ENCODE assay signal across 14 cellular contexts in genomic region chr17:17789828-17790672, GRCh38. TPM values are rescaled to one million over a fixed set of nuclear protein-coding genes. Genes with fewer than 3 reads are reported as not detected.
DNase-seq lines count a peak whose midpoint lies in the region; ATAC-seq, FAIRE-seq and TF ChIP-seq lines count a peak whose summit lies in the region.
"Had no signal": no experiment of that assay in that cellular context is flagged by ENCODE, and none has a peak within 500 bp of the region (broad histone marks: within the 10 kb centered on the region; RNA-seq: fewer than 3 reads in every experiment).

No MANE protein-coding gene starts in this region.

- no peak for TF ChIP-seq EP300 in K562 (IDR thresholded peaks at IDR 0.05; ENCODE audit: low read length)

- H3K27me3 ChIP-seq in A673 (replicated peaks; ENCODE audit: insufficient read depth, low read depth, low read length, poor library complexity) (no peaks in the 10 kb centered on the region), DND-41 (ENCODE audit: insufficient read depth, low read length, poor library complexity) (no peaks in the 10 kb centered on the region), K562 (ENCODE audit: control insufficient read depth in 2 of 2, insufficient read depth in 2 of 2, low read length in 2 of 2) (no peaks in the 10 kb centered on the region)

- CTCF ChIA-PET in A673 (lab: Charles Lee) = no interaction called here
- CTCF ChIA-PET in K562 (lab: Yijun Ruan, JAX; ENCODE audit: low intra/inter-chr PET ratio) = no interaction called here

- no peak overlapping the region for H3K4me2 ChIP-seq in DND-41 (ENCODE audit: insufficient read depth, low read length)
- H3K4me2 ChIP-seq in K562 (ENCODE audit: insufficient read depth, low read length) = no peak overlapping the region

- no peak for TF ChIP-seq RAD21 in K562 (CRISPR knock-in tag; conservative IDR thresholded peaks at IDR 0.05 in 1 of 2, IDR thresholded peaks at IDR 0.05 in 1 of 2)

- H3K79me2 ChIP-seq in DND-41 (ENCODE audit: insufficient read depth, low read length) (peaks cover 83% of the 10 kb centered on the region), K562 (ENCODE audit: control insufficient read depth, insufficient read depth, low read length) (peaks cover 2% of the 10 kb centered on the region; the same call in 1 of the 3 replicates)

- H3K9ac ChIP-seq in DND-41 (ENCODE audit: low read depth, low read length) (no peak overlapping the region), K562 (ENCODE audit: insufficient read depth in 1 of 2, low read depth in 2 of 2, low read length in 2 of 2) (peak overlapping the region in 1 of 2 experiments; percentile 52; a peak in 1 of 4 replicates)

- peaks cover 97% of the 10 kb centered on the region for H4K20me1 ChIP-seq in DND-41 (ENCODE audit: insufficient read depth, low read length)
- H4K20me1 ChIP-seq in K562 (replicated peaks; ENCODE audit: control insufficient read depth, insufficient read depth, low read length) = no peaks in the 10 kb centered on the region

- H3K4me1 Mint-ChIP-seq in nephron progenitor cell = peaks cover 89% of the 10 kb centered on the region

- H3K4me1 ChIP-seq in A673 (ENCODE audit: insufficient read depth, low read length, poor library complexity, severe bottlenecking) = peaks cover 84% of the 10 kb centered on the region
- no peaks in the 10 kb centered on the region for H3K4me1 ChIP-seq in DND-41 (ENCODE audit: insufficient read depth, low read length)
- peaks cover 0 to 76% of the 10 kb centered on the region in 2 experiments; a peak in 4 of 5 replicates for H3K4me1 ChIP-seq in K562 (replicated peaks in 1 of 2; ENCODE audit: control insufficient read depth in 2 of 2, insufficient read depth in 2 of 2, low read length in 2 of 2)

- no peaks in the 10 kb centered on the region for H3K9me1 ChIP-seq in K562 (ENCODE audit: control insufficient read depth, insufficient read depth, low read length)

- WGBS in K562 (ENCODE audit: insufficient coverage, low coverage, missing lambda C conversion rate) = 60% methylated on average over 10 of the region's 13 CpGs

- H3K9me3 ChIP-seq in A673 (ENCODE audit: low read depth, low read length, poor library complexity, severe bottlenecking) = no peaks in the 10 kb centered on the region
- no peaks in the 10 kb centered on the region for H3K9me3 ChIP-seq in DND-41 (ENCODE audit: insufficient read depth, low read length, severe bottlenecking)
- H3K9me3 ChIP-seq in K562 (replicated peaks; ENCODE audit: control insufficient read depth, insufficient read depth, low read depth, low read length) = no peaks in the 10 kb centered on the region

- no peak for ATAC-seq in DND-41 (ENCODE audit: insufficient read depth, low read depth)
- ATAC-seq in K562 = no peak
- ATAC-seq: left lobe of liver had no signal

- peak overlapping the region; percentile 53 for H3K4me3 Mint-ChIP-seq in nephron progenitor cell
- H3K4me3 Mint-ChIP-seq: B cell; T-helper 1 cell treated with Interleukin-12 subunit alpha and Interleukin-12 subunit beta and Interleukin-4 antibody, amounts not matched to agents 30 μg/mL and 1 μg/mL, for 36 hours had no signal

- H3K27ac ChIP-seq in A673 (ENCODE audit: low read depth, low read length, poor library complexity, severe bottlenecking) (peak overlapping the region; percentile 63), DND-41 (ENCODE audit: low read length) (0 out of 2 replicates have a peak overlapping the region, but pooled peaks have one; percentile 26), K562 (ENCODE audit: extremely low read depth, low read depth, low read length) (no peak overlapping the region)

- intact Hi-C loops in A673 (cut with micrococcal nuclease; ENCODE audit: unreplicated experiment) (loop anchor here (5.0 kb wide), 2 partner anchors 93 to 108 kb away; partner anchors contain the start of gene RAI1), K562 (cut with micrococcal nuclease) (loop anchor here (10.0 kb wide), 1 partner anchor 105 kb away; the partner anchor contains the start of gene RAI1), head of caudate nucleus (cut with DNase I) (loop anchor here (10.0 kb wide), 1 partner anchor 105 kb away; the partner anchor contains the start of gene RAI1)

- in situ Hi-C loops in K562 (cut with MboI) = no loop called here

- H3K4me3 ChIP-seq in A673 (ENCODE audit: low read depth, low read length, poor library complexity, severe bottlenecking) (peak overlapping the region; percentile 17), DND-41 (ENCODE audit: low read depth in 1 of 2, low read length in 2 of 2) (no peak overlapping the region), K562 (no peak overlapping the region)

- H3K36me3 Mint-ChIP-seq in nephron progenitor cell (ENCODE audit: low read depth) = peaks cover 9% of the 10 kb centered on the region

- no peak for TF ChIP-seq POLR2A in K562 (conservative IDR thresholded peaks at IDR 0.05)

- FAIRE-seq in K562 (lab: Jason Lieb, UNC) = no peak

- peak; percentile 87 for DNase-seq in A673 (ENCODE audit: low spot score)
- DNase-seq in DND-41 = no peak
- no peak for DNase-seq in K562 (ENCODE audit: extremely low read depth in 1 of 4, low spot score in 3 of 4)
- no peak for DNase-seq in nephron progenitor cell
- DNase-seq in head of caudate nucleus = no peak
- no peak for DNase-seq in NCI-H128 (lab: John Stamatoyannopoulos, UW; ENCODE audit: unreplicated experiment)
- no peak for DNase-seq in GM19238 (ENCODE audit: insufficient read length, low spot score)
- DNase-seq in AG08396 (ENCODE audit: low spot score) = no peak
- DNase-seq: activated naive CD4-positive, alpha-beta T cell treated with anti-CD3 and anti-CD28 coated beads, Interleukin-2, amount 50 U/mL, for 16 hours; NCI-H187 treated with DMSO at 0.1 percent for 48 hours; NCI-H748 treated with DMSO at 0.1 percent for 48 hours had no signal

- peaks cover 16% of the 10 kb centered on the region for H3K36me3 ChIP-seq in A673 (ENCODE audit: insufficient read depth, low read length, poor library complexity, severe bottlenecking)
- H3K36me3 ChIP-seq in DND-41 (ENCODE audit: insufficient read depth, low read length) = peaks cover 26% of the 10 kb centered on the region
- H3K36me3 ChIP-seq in K562 (ENCODE audit: control insufficient read depth, insufficient read depth, low read length) = peaks cover 18% of the 10 kb centered on the region; the same call in 2 of the 3 replicates

- BruUV-seq in A673 (replicated peaks; lab: Mats Ljungman, UMichigan) (no TSS peak), K562 (replicated peaks; lab: Mats Ljungman, UMichigan) (no TSS peak)

- TF ChIP-seq CTCF in A673 (conservative IDR thresholded peaks at IDR 0.05; ENCODE audit: low read depth, low read length) = no peak
- TF ChIP-seq CTCF in DND-41 (IDR thresholded peaks at IDR 0.05; ENCODE audit: borderline replicate concordance, extremely low read depth, low read length, poor library complexity, severe bottlenecking) = no peak
- TF ChIP-seq CTCF in K562 (IDR thresholded peaks at IDR 0.05 in 2 of 3, conservative IDR thresholded peaks at IDR 0.05 in 1 of 3; ENCODE audit: insufficient read depth in 2 of 3, low read depth in 1 of 3, low read length in 3 of 3) = no peak
- no peak for TF ChIP-seq CTCF in nephron progenitor cell (IDR thresholded peaks at IDR 0.05)

- peaks cover 9% of the 10 kb centered on the region for H3K27me3 Mint-ChIP-seq in nephron progenitor cell (ENCODE audit: low read depth, poor library complexity)
- H3K27me3 Mint-ChIP-seq: B cell had no signal

- no peak overlapping the region for H3K27ac Mint-ChIP-seq in nephron progenitor cell
- H3K27ac Mint-ChIP-seq: B cell; T-helper 1 cell treated with Interleukin-12 subunit alpha and Interleukin-12 subunit beta and Interleukin-4 antibody, amounts not matched to agents 30 μg/mL and 1 μg/mL, for 36 hours had no signal

- H2AFZ ChIP-seq in DND-41 (ENCODE audit: low read depth, low read length) = no peak overlapping the region
- no peak overlapping the region for H2AFZ ChIP-seq in K562 (ENCODE audit: low read depth, low read length)

- POLR2A ChIA-PET in A673 (lab: Charles Lee; ENCODE audit: low non-redundant PET) (no interaction called here), K562 (lab: Yijun Ruan, JAX) (interaction anchor here (0.6 kb wide), 1 partner anchor 127 kb away, joined by 3 read pairs; no protein-coding TSS in a partner anchor)

- no peaks in the 10 kb centered on the region for H3K9me3 Mint-ChIP-seq in nephron progenitor cell
- H3K9me3 Mint-ChIP-seq: T-helper 1 cell treated with Interleukin-12 subunit alpha and Interleukin-12 subunit beta and Interleukin-4 antibody, amounts not matched to agents 30 μg/mL and 1 μg/mL, for 36 hours had no signal

TF ChIP-seq in K562, 482 proteins besides CTCF, POLR2A, EP300 and RAD21 (continues in another document):
- no peak for TF ChIP-seq SOX6 (IDR thresholded peaks at IDR 0.05)
- TF ChIP-seq ZNF274 (IDR thresholded peaks at IDR 0.05; ENCODE audit: borderline replicate concordance, low read depth, low read length) = no peak

RNA-seq across cellular contexts. Expression of gene SREBF1, which starts 46.7 kb away (rescaled TPM):
- total RNA-seq in A673 (2021) (240 and 328 TPM in 2 replicates), K562 (2014; rRNA removed) (69.4 and 80.7 TPM in 2 replicates), K562 (2014; rRNA removed; fragmentation: Illumina TruSeq; extraction: Trizol) (28.6 and 31.2 TPM in 2 replicates), K562 (2015; rRNA removed; fragmentation: Illumina TruSeq; extraction: Trizol) (69.5 and 69.7 TPM in 2 replicates), K562 (2021) (134 and 169 TPM in 2 replicates)
- total RNA-seq in K562 (2011; cell fraction: chromatin; rRNA removed; ENCODE audit: low replicate concordance) = 392 and 1,233 TPM in 2 replicates
- 729 and 820 TPM in 2 replicates for total RNA-seq in K562 (2011; cell fraction: nucleolus; rRNA removed)
- total RNA-seq in K562 (2011; cell fraction: nucleoplasm; rRNA removed) = 484 and 520 TPM in 2 replicates
- polyA plus RNA-seq in K562 (2011; rRNA removed) (35.6 and 140 TPM in 2 replicates), K562 (2014; fragmentation: Illumina TruSeq; extraction: Trizol) (98.4 and 117 TPM in 2 replicates), K562 (2014; fragmentation: Nextera tagmentation; extraction: Ambion mirVana) (1 to 10 TPM; 1.6 to 1.7 TPM), K562 (2014; rRNA removed) (90.3 and 91.1 TPM in 2 replicates)
- 54.3 and 84.0 TPM in 2 replicates for polyA plus RNA-seq in K562 (2011; cell fraction: cytosol; rRNA removed)
- polyA plus RNA-seq in K562 (2011; cell fraction: nucleus; rRNA removed) = 590 and 682 TPM in 2 replicates
- 162 and 169 TPM in 2 replicates for polyA plus RNA-seq in K562 (2012)
- 33.6 and 42.1 TPM in 2 replicates for polyA minus RNA-seq in K562 (2011; rRNA and poly(A)+ RNA removed)
- polyA minus RNA-seq in K562 (2011; cell fraction: cytosol; rRNA and poly(A)+ RNA removed) = 133 and 177 TPM in 2 replicates
- polyA minus RNA-seq in K562 (2011; cell fraction: nucleus; rRNA and poly(A)+ RNA removed) = 150 and 229 TPM in 2 replicates
